21 cellular contexts compared by ENCODE assay signal in the genomic region with DNA sequence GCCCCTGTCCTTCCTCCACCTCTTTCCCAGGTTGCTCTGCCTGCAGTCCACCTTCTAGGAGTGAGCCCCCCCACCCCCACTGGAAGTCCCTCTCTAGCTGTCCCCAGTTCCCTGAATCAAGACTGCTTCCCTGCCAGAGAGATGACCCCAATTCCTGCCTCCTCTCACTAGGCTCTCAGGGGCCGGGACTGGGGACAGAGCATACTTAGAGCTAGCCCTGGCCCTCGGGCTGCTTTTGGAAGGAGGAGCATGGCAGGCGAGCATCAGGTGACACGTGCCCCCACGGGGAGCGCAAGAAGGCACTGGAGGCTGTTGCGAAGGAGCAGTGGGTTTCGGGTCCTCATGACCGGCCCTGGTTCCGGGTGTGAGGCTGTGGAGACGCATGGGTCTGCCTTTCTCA.
"Had no signal": no experiment of that assay in that cellular context is flagged by ENCODE, and none has a peak within 500 bp of the region (broad histone marks: within the 10 kb centered on the region; RNA-seq: fewer than 3 reads in every experiment).

No MANE protein-coding gene starts in this region.

- H3K4me3 Mint-ChIP-seq: activated naive CD4-positive, alpha-beta T cell treated with anti-CD3 and anti-CD28 coated beads, Interleukin-2, amount 50 U/mL, for 24 hours; activated T-helper 1 cell treated with anti-CD3 and anti-CD28 coated beads, Interleukin-12 subunit alpha, Interleukin-12 subunit beta, Interleukin-2, Interleukin-4 antibody, amounts not matched to agents 30 ng/mL and 10 ng/mL and 1 ng/mL, durations not matched to agents 14 hours and 24 hours and 36 hours; effector memory CD8-positive, alpha-beta T cell; naive thymus-derived CD4-positive, alpha-beta T cell; neural crest cell; stimulated activated naive CD8-positive, alpha-beta T cell treated with anti-CD3 and anti-CD28 coated beads, Interleukin-15, Interleukin-2, amounts not matched to agents 100 ng/mL and 50 ng/mL, for 24 hours had no signal

- H3K4me1 Mint-ChIP-seq: neural crest cell had no signal

- DNase-seq: activated CD8-positive, alpha-beta memory T cell treated with anti-CD3 and anti-CD28 coated beads, Interleukin-2, amount 50 U/mL, for 48 hours; activated gamma-delta T cell treated with Interleukin-2 at 50 U/mL for 16 hours; adrenal gland; brain microvascular endothelial cell; central memory CD4-positive, alpha-beta T cell; effector memory CD8-positive, alpha-beta T cell; glutamatergic neuron; hippocampal formation; left ventricle myocardium inferior; naive thymus-derived CD4-positive, alpha-beta T cell; spleen; stimulated activated CD4-positive, alpha-beta T cell treated with anti-CD3 and anti-CD28 coated beads, Interleukin-4, amount 100 ng/mL, for 1 hour; substantia nigra; thyroid gland had no signal

- H3K36me3 ChIP-seq: prostate gland had no signal

- H3K9me3 ChIP-seq: adrenal gland, ascending aorta, esophagus muscularis mucosa, left ventricle myocardium inferior, prostate gland, spleen, thyroid gland had no signal

- H3K27ac ChIP-seq: adrenal gland, ascending aorta, brain microvascular endothelial cell, esophagus muscularis mucosa, left ventricle myocardium inferior, prostate gland, spleen had no signal

- H3K9me3 Mint-ChIP-seq: activated naive CD4-positive, alpha-beta T cell treated with anti-CD3 and anti-CD28 coated beads, Interleukin-2, amount 50 U/mL, for 24 hours; activated T-helper 1 cell treated with anti-CD3 and anti-CD28 coated beads, Interleukin-12 subunit alpha, Interleukin-12 subunit beta, Interleukin-2, Interleukin-4 antibody, amounts not matched to agents 30 ng/mL and 10 ng/mL and 1 ng/mL, durations not matched to agents 14 hours and 24 hours and 36 hours; effector memory CD8-positive, alpha-beta T cell; naive thymus-derived CD4-positive, alpha-beta T cell; neural crest cell; stimulated activated naive CD8-positive, alpha-beta T cell treated with anti-CD3 and anti-CD28 coated beads, Interleukin-15, Interleukin-2, amounts not matched to agents 100 ng/mL and 50 ng/mL, for 24 hours had no signal

- H3K27ac Mint-ChIP-seq: activated naive CD4-positive, alpha-beta T cell treated with anti-CD3 and anti-CD28 coated beads, Interleukin-2, amount 50 U/mL, for 24 hours had no signal

- H3K4me1 ChIP-seq: adrenal gland, ascending aorta, prostate gland had no signal

- ATAC-seq: effector memory CD8-positive, alpha-beta T cell; naive thymus-derived CD4-positive, alpha-beta T cell had no signal

- H3K27me3 ChIP-seq: adrenal gland, ascending aorta, brain microvascular endothelial cell, esophagus muscularis mucosa, spleen, thyroid gland had no signal

- H3K27me3 Mint-ChIP-seq: activated naive CD4-positive, alpha-beta T cell treated with anti-CD3 and anti-CD28 coated beads, Interleukin-2, amount 50 U/mL, for 24 hours; effector memory CD8-positive, alpha-beta T cell; naive thymus-derived CD4-positive, alpha-beta T cell; stimulated activated naive CD8-positive, alpha-beta T cell treated with anti-CD3 and anti-CD28 coated beads, Interleukin-15, Interleukin-2, amounts not matched to agents 100 ng/mL and 50 ng/mL, for 24 hours had no signal

- H3K4me3 ChIP-seq: adrenal gland, ascending aorta, esophagus muscularis mucosa, left ventricle myocardium inferior, prostate gland, spleen, thyroid gland had no signal
